Comparison of ENCODE assay signal across 1 cellular context in genomic region chr17:50549256-50549941, GRCh38.
TF ChIP-seq lines count a peak whose summit lies in the region.

No MANE protein-coding gene starts in this region.

TF ChIP-seq in liver, 16 proteins besides CTCF, POLR2A, EP300 and RAD21 (continued from another document):
- no peak for TF ChIP-seq ZBTB33 (IDR thresholded peaks at IDR 0.05)
- no peak for TF ChIP-seq JUND (IDR thresholded peaks at IDR 0.05)
- no peak for TF ChIP-seq GABPA (IDR thresholded peaks at IDR 0.05 in 1 of 2, conservative IDR thresholded peaks at IDR 0.05 in 1 of 2)
- TF ChIP-seq HNF4A (conservative IDR thresholded peaks at IDR 0.05): peak; percentile 56 to 76
- TF ChIP-seq REST (IDR thresholded peaks at IDR 0.05): no peak
- TF ChIP-seq HNF4G (IDR thresholded peaks at IDR 0.05): no peak
- no peak for TF ChIP-seq SP1 (IDR thresholded peaks at IDR 0.05)
- no peak for TF ChIP-seq MAX (IDR thresholded peaks at IDR 0.05)
- no peak for TF ChIP-seq TAF1 (conservative IDR thresholded peaks at IDR 0.05)
- TF ChIP-seq EGR1 (IDR thresholded peaks at IDR 0.05; ENCODE audit: low read depth in 2 of 2): no peak
- no peak for TF ChIP-seq ATF3 (IDR thresholded peaks at IDR 0.05)
- no peak for TF ChIP-seq FOXA2 (IDR thresholded peaks at IDR 0.05)
- TF ChIP-seq NR2F2 (IDR thresholded peaks at IDR 0.05): peak; percentile 89
- no peak for TF ChIP-seq FOXA1 (IDR thresholded peaks at IDR 0.05)
- peak; percentile 84 to 92 for TF ChIP-seq RXRA (IDR thresholded peaks at IDR 0.05)
TF ChIP-seq in liver: peak in this region for 3.
